ENCODE assay signal across 1 cellular context in genomic region chr12:53234236-53234635, GRCh38.
TF ChIP-seq lines count a peak whose summit lies in the region.

No MANE protein-coding gene starts in this region.

TF ChIP-seq in H1, 55 proteins besides CTCF, POLR2A, EP300 and RAD21:
- no peak for TF ChIP-seq CEBPB (IDR thresholded peaks at IDR 0.05; ENCODE audit: low read depth, low read length)
- TF ChIP-seq CTBP2 (IDR thresholded peaks at IDR 0.05; ENCODE audit: borderline replicate concordance, insufficient read depth, insufficient read length, low read length) = no peak
- TF ChIP-seq CREB1 (IDR thresholded peaks at IDR 0.05) = no peak
- TF ChIP-seq CHD1 (IDR thresholded peaks at IDR 0.05; ENCODE audit: low read depth, low read length) = no peak
- TF ChIP-seq CBX8 (IDR thresholded peaks at IDR 0.05; ENCODE audit: borderline replicate concordance, low read depth, low read length) = no peak
- TF ChIP-seq CHD7 (IDR thresholded peaks at IDR 0.05; ENCODE audit: insufficient replicate concordance, low read length) = no peak
- no peak for TF ChIP-seq SRF (IDR thresholded peaks at IDR 0.05; ENCODE audit: low read depth, low read length)
TF ChIP-seq in H1: peak in this region for 0.
